Comparison of ENCODE assay signal across 24 cellular contexts in the genomic region with DNA sequence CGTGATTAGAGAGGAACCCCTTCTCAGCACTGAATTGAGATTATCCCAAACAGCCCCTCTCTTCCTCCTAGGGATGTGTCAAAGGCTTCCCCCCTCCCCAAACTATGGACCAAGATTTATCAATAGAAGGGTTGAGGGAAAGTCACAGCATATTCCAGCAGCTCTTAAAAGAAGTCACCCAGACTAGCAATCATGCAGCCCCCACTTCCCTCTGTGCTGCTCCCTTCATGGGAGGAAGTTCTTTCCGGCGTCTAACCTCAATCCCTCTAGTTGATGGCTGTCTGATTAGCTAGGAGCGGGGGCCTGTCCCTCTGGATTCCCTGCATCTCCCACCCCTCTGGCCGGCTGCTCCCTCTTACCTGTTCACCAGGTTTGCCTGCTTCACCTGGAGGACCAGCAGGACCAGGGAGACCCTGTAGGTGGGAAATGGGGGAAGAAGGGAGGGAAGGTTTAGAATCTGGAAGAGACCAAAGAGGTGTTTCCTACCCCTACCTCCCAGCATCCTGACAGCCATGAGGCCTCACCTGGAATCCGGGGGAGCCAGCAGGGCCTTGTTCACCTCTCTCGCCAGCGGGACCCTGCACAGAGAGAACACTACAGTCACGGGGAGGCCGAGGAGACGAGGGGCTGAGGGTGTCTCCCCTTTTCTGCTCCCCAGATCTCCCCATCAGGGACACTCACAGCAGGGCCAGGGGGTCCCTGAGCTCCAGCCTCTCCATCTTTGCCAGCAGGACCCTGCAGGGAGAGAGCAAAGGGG. TPM values are rescaled to one million over a fixed set of nuclear protein-coding genes. Genes with fewer than 3 reads are reported as not detected.
A peak's percentile ranks its signal among the peaks of the same experiment; 100 is the strongest.
DNase-seq lines count a peak whose midpoint lies in the region; ATAC-seq and TF ChIP-seq lines count a peak whose summit lies in the region.
"Had no signal": no experiment of that assay in that cellular context is flagged by ENCODE, and none has a peak within 500 bp of the region (broad histone marks: within the 10 kb centered on the region; RNA-seq: fewer than 3 reads in every experiment).

No MANE protein-coding gene starts in this region.

- intact Hi-C loops in activated CD4-positive, alpha-beta T cell treated with anti-CD3 and anti-CD28 coated beads, Interleukin-2, amount 10 ng/mL, durations not matched to agents 24 days and 14 days (cut with micrococcal nuclease) = no loop called here

- no peaks in the 10 kb centered on the region for H3K9me3 Mint-ChIP-seq in stimulated activated naive CD8-positive, alpha-beta T cell treated with anti-CD3 and anti-CD28 coated beads, Interleukin-15, amount 100 ng/mL, for 72 hours
- H3K9me3 Mint-ChIP-seq in chondrocyte (ENCODE audit: low read depth) (no peaks in the 10 kb centered on the region), osteocyte (ENCODE audit: unreplicated experiment) (no peaks in the 10 kb centered on the region)
- no peaks in the 10 kb centered on the region for H3K9me3 Mint-ChIP-seq in activated CD4-positive, alpha-beta T cell treated with anti-CD3 and anti-CD28 coated beads, Interleukin-2, amount 10 ng/mL, durations not matched to agents 24 days and 14 days

- peaks cover 73% of the 10 kb centered on the region for H3K36me3 Mint-ChIP-seq in chondrocyte (ENCODE audit: low read depth)
- H3K36me3 Mint-ChIP-seq in osteocyte (ENCODE audit: unreplicated experiment) = peaks cover 75% of the 10 kb centered on the region
- no peaks in the 10 kb centered on the region for H3K36me3 Mint-ChIP-seq in activated CD4-positive, alpha-beta T cell treated with anti-CD3 and anti-CD28 coated beads, Interleukin-2, amount 10 ng/mL, durations not matched to agents 24 days and 14 days (ENCODE audit: low read depth)
- H3K36me3 Mint-ChIP-seq: activated CD8-positive, alpha-beta memory T cell treated with anti-CD3 and anti-CD28 coated beads, Interleukin-2, amount 10 ng/mL, durations not matched to agents 7 days and 5 days had no signal

- peak; percentile 2 for ATAC-seq in stimulated activated naive CD8-positive, alpha-beta T cell treated with anti-CD3 and anti-CD28 coated beads, Interleukin-15, amount 100 ng/mL, for 72 hours
- no peak for ATAC-seq in stimulated activated naive CD8-positive, alpha-beta T cell treated with anti-CD3 and anti-CD28 coated beads, Interleukin-15, Interleukin-2, amounts not matched to agents 100 U/mL and 50 U/mL, for 24 hours
- no peak for ATAC-seq in HG03520 (IDR thresholded peaks at IDR 0.05; ENCODE audit: unreplicated experiment)
- no peak for ATAC-seq in GM18517 (IDR thresholded peaks at IDR 0.05; ENCODE audit: unreplicated experiment)
- ATAC-seq: activated CD8-positive, alpha-beta memory T cell treated with anti-CD3 and anti-CD28 coated beads, Interleukin-2, amount 10 ng/mL, durations not matched to agents 7 days and 5 days; left lung; pancreas had no signal

- H3K27ac Mint-ChIP-seq in stimulated activated naive CD8-positive, alpha-beta T cell treated with anti-CD3 and anti-CD28 coated beads, Interleukin-15, amount 100 ng/mL, for 72 hours = peak overlapping the region in 1 of 2 donors; percentile 37
- peak overlapping the region; percentile 99 for H3K27ac Mint-ChIP-seq in chondrocyte (ENCODE audit: unreplicated experiment)
- H3K27ac Mint-ChIP-seq in osteocyte (ENCODE audit: unreplicated experiment) = peak overlapping the region; percentile 98
- H3K27ac Mint-ChIP-seq in activated CD4-positive, alpha-beta T cell treated with anti-CD3 and anti-CD28 coated beads, Interleukin-2, amount 10 ng/mL, durations not matched to agents 24 days and 14 days = no peak overlapping the region
- H3K27ac Mint-ChIP-seq: activated CD8-positive, alpha-beta memory T cell treated with anti-CD3 and anti-CD28 coated beads, Interleukin-2, amount 10 ng/mL, durations not matched to agents 7 days and 5 days had no signal

- POLR2A ChIA-PET in GM10248 (lab: Yijun Ruan, JAX) = no interaction called here

- no peak for TF ChIP-seq CTCF in chondrocyte (IDR thresholded peaks at IDR 0.05)
- TF ChIP-seq CTCF in osteocyte (IDR thresholded peaks at IDR 0.05) = no peak
- TF ChIP-seq CTCF in GM10248 (IDR thresholded peaks at IDR 0.05; ENCODE audit: control extremely low read depth, extremely low read depth, low read depth, missing control alignments) = no peak

- CTCF ChIA-PET in GM10248 (lab: Yijun Ruan, JAX) = interaction anchor here (1.0 to 3.8 kb wide), 8 partner anchors 8 to 205 kb away, joined by 3 to 19 read pairs (median 5); partner anchors contain the start of genes COL1A1 and LRRC59

- peaks cover 30% of the 10 kb centered on the region for H3K4me1 Mint-ChIP-seq in stimulated activated naive CD8-positive, alpha-beta T cell treated with anti-CD3 and anti-CD28 coated beads, Interleukin-15, amount 100 ng/mL, for 72 hours
- peaks cover 98% of the 10 kb centered on the region for H3K4me1 Mint-ChIP-seq in chondrocyte (ENCODE audit: low read depth)
- H3K4me1 Mint-ChIP-seq in osteocyte (ENCODE audit: unreplicated experiment) = peaks cover 95% of the 10 kb centered on the region
- H3K4me1 Mint-ChIP-seq in activated CD4-positive, alpha-beta T cell treated with anti-CD3 and anti-CD28 coated beads, Interleukin-2, amount 10 ng/mL, durations not matched to agents 24 days and 14 days = no peaks in the 10 kb centered on the region
- H3K4me1 Mint-ChIP-seq: activated CD8-positive, alpha-beta memory T cell treated with anti-CD3 and anti-CD28 coated beads, Interleukin-2, amount 10 ng/mL, durations not matched to agents 7 days and 5 days had no signal

- peaks cover 9% of the 10 kb centered on the region for H3K27me3 Mint-ChIP-seq in stimulated activated naive CD8-positive, alpha-beta T cell treated with anti-CD3 and anti-CD28 coated beads, Interleukin-15, amount 100 ng/mL, for 72 hours
- no peaks in the 10 kb centered on the region for H3K27me3 Mint-ChIP-seq in chondrocyte (ENCODE audit: low read depth)
- H3K27me3 Mint-ChIP-seq in osteocyte (ENCODE audit: unreplicated experiment) = no peaks in the 10 kb centered on the region
- H3K27me3 Mint-ChIP-seq in activated CD4-positive, alpha-beta T cell treated with anti-CD3 and anti-CD28 coated beads, Interleukin-2, amount 10 ng/mL, durations not matched to agents 24 days and 14 days = peaks cover 7% of the 10 kb centered on the region

- DNase-seq in stimulated activated naive CD8-positive, alpha-beta T cell treated with anti-CD3 and anti-CD28 coated beads, Interleukin-15, amount 100 ng/mL, for 72 hours = no peak
- no peak for DNase-seq in stimulated activated naive CD8-positive, alpha-beta T cell treated with anti-CD3 and anti-CD28 coated beads, Interleukin-15, Interleukin-2, amounts not matched to agents 100 U/mL and 50 U/mL, for 24 hours
- DNase-seq in chondrocyte (ENCODE audit: low spot score) (no peak), osteocyte (ENCODE audit: extremely low spot score, unreplicated experiment) (no peak), GM10248 (ENCODE audit: extremely low spot score) (no peak)
- DNase-seq in activated CD4-positive, alpha-beta T cell treated with anti-CD3 and anti-CD28 coated beads, Interleukin-2, amount 10 ng/mL, durations not matched to agents 24 days and 14 days = no peak
- DNase-seq: ACHN; activated CD4-positive, alpha-beta T cell treated with anti-CD3 and anti-CD28 coated beads for 1 hour; activated CD8-positive, alpha-beta memory T cell treated with anti-CD3 and anti-CD28 coated beads, Interleukin-2, amount 10 ng/mL, durations not matched to agents 7 days and 5 days; activated effector memory CD4-positive, alpha-beta T cell treated with Interleukin-2 at 50 U/mL for 16 hours; foreskin melanocyte; GOT3; KBM-7; NCI-H1092; NCI-H2081 treated with DMSO at 0.1 percent for 48 hours; NCI-H510A treated with DMSO at 0.1 percent for 48 hours; small intestine; trophoblast cell had no signal

- no peak overlapping the region for H3K4me3 Mint-ChIP-seq in stimulated activated naive CD8-positive, alpha-beta T cell treated with anti-CD3 and anti-CD28 coated beads, Interleukin-15, amount 100 ng/mL, for 72 hours
- H3K4me3 Mint-ChIP-seq in chondrocyte (ENCODE audit: unreplicated experiment) = peak overlapping the region; percentile 99
- peak overlapping the region; percentile 64 for H3K4me3 Mint-ChIP-seq in osteocyte (ENCODE audit: unreplicated experiment)
- no peak overlapping the region for H3K4me3 Mint-ChIP-seq in activated CD4-positive, alpha-beta T cell treated with anti-CD3 and anti-CD28 coated beads, Interleukin-2, amount 10 ng/mL, durations not matched to agents 24 days and 14 days
- H3K4me3 Mint-ChIP-seq: activated CD8-positive, alpha-beta memory T cell treated with anti-CD3 and anti-CD28 coated beads, Interleukin-2, amount 10 ng/mL, durations not matched to agents 7 days and 5 days had no signal

RNA-seq across cellular contexts. Expression of gene COL1A1, which starts 9.1 kb away (rescaled TPM):
- total RNA-seq in chondrocyte (34,852 to 36,120 TPM (median 35,333 TPM) in 3 replicates), osteocyte (25,918 and 28,023 TPM in 2 replicates)
- total RNA-seq in activated CD4-positive, alpha-beta T cell treated with anti-CD3 and anti-CD28 coated beads, Interleukin-2, amount 10 ng/mL, durations not matched to agents 24 days and 14 days = 1.6 and 2.0 TPM in 2 replicates

RNA-seq across cellular contexts. Expression of gene SGCA, which starts 26.5 kb away (rescaled TPM):
- 0.85 to 5.5 TPM (median 1.3 TPM) in 3 replicates for total RNA-seq in chondrocyte
- 12.0 and 13.0 TPM in 2 replicates for total RNA-seq in osteocyte
- 0.30 TPM in 1 of 2 replicates, not detected in the other for total RNA-seq in activated CD4-positive, alpha-beta T cell treated with anti-CD3 and anti-CD28 coated beads, Interleukin-2, amount 10 ng/mL, durations not matched to agents 24 days and 14 days
- total RNA-seq: cerebellum; T-helper 2 cell treated with Interferon-gamma antibody and Interleukin-4, amounts not matched to agents 100 ng/mL and 5 ng/mL, for 36 hours had no signal

RNA-seq across cellular contexts. Expression of gene PPP1R9B, which starts 41.8 kb away (rescaled TPM):
- total RNA-seq in chondrocyte = 75.4 to 84.2 TPM (median 79.3 TPM) in 3 replicates
- total RNA-seq in osteocyte = 175 and 176 TPM in 2 replicates
- total RNA-seq in activated CD4-positive, alpha-beta T cell treated with anti-CD3 and anti-CD28 coated beads, Interleukin-2, amount 10 ng/mL, durations not matched to agents 24 days and 14 days = 90.1 and 91.3 TPM in 2 replicates

Comparison
In these comparisons a context has a peak if more than half of its experiments do, and no peak if none do; other contexts are left out.
1. H3K4me3 Mint-ChIP-seq: peak in chondrocyte (single experiment) and osteocyte (single experiment); none in stimulated activated naive CD8-positive, alpha-beta T cell treated with anti-CD3 and anti-CD28 coated beads, Interleukin-15, amount 100 ng/mL, for 72 hours (0 of 2) and activated CD4-positive, alpha-beta T cell treated with anti-CD3 and anti-CD28 coated beads, Interleukin-2, amount 10 ng/mL, durations not matched to agents 24 days and 14 days (single experiment).
2. RNA of gene COL1A1, which starts 9.1 kb away (total RNA-seq): 34,852 to 36,120 TPM in chondrocyte and 25,918 to 28,023 TPM in osteocyte; 1.6 to 2.0 TPM in activated CD4-positive, alpha-beta T cell treated with anti-CD3 and anti-CD28 coated beads, Interleukin-2, amount 10 ng/mL, durations not matched to agents 24 days and 14 days; every median in the first group is over 1,000 times any median in the second.